11 cellular contexts compared by ENCODE assay signal in the genomic region with DNA sequence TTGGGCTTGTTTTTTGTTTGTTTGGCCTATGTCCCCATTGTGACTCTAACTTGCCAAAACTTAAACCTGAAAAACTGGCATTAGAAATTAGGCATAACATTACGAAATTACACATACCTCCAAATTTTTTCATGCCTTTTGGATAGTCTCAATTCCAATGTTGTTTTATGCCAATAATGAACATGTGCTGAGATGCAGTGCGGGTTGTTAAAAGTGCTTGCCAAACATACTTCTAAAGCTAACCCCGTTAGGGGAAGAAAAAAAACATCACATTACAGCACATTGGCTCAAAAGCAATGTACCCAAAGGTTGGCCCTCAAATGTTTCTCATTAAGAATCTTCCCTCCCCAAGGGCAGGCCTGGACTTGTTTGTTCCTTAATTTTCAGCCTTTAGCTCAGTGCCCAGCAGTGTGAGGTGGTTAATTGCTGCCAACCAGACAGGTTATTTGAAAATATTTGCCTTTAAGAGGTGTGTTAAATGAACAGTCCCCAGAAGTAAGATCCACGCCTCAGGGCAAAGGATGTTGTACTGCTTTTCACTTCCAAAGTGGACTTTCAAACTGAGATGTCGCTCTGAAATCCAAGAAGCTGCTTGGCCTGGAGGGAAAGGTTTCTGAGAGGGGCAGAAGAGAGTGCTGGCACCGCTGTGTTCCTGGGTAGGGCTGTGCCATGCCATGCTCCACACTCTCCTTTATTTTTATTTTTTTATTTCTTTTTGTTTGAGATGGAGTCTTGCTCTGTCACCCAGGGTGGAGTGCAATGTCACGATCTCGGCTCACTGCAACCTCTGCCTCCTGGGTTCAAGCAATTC. TPM values are rescaled to one million over a fixed set of nuclear protein-coding genes. Genes with fewer than 3 reads are reported as not detected.
DNase-seq lines count a peak whose midpoint lies in the region; ATAC-seq and TF ChIP-seq lines count a peak whose summit lies in the region.
"Had no signal": no experiment of that assay in that cellular context is flagged by ENCODE, and none has a peak within 500 bp of the region (broad histone marks: within the 10 kb centered on the region; RNA-seq: fewer than 3 reads in every experiment).

No MANE protein-coding gene starts in this region.

- no peak for TF ChIP-seq EP300 in esophagus muscularis mucosa (IDR thresholded peaks at IDR 0.05)

- H3K4me3 Mint-ChIP-seq in osteocyte (ENCODE audit: unreplicated experiment): peak overlapping the region; percentile 18
- H3K4me3 Mint-ChIP-seq: activated CD4-positive, alpha-beta memory T cell treated with anti-CD3 and anti-CD28 coated beads, Interleukin-2, amount 10 ng/mL, durations not matched to agents 7 days and 5 days had no signal

- no peak overlapping the region for H3K4me3 ChIP-seq in esophagus muscularis mucosa
- H3K4me3 ChIP-seq: cardiac muscle cell, ovary had no signal

- DNase-seq in ELF-1 (ENCODE audit: low read depth, low spot score): peak; percentile 42
- DNase-seq in NCI-H69 (lab: John Stamatoyannopoulos, UW): peak; percentile 98
- no peak for DNase-seq in esophagus muscularis mucosa (ENCODE audit: extremely low spot score)
- DNase-seq in osteocyte (ENCODE audit: extremely low spot score, unreplicated experiment): no peak
- DNase-seq in activated effector memory CD4-positive, alpha-beta T cell treated with Interleukin-2 at 50 U/mL for 16 hours: no peak
- DNase-seq: activated CD4-positive, alpha-beta memory T cell treated with anti-CD3 and anti-CD28 coated beads, Interleukin-2, amount 10 ng/mL, durations not matched to agents 7 days and 5 days had no signal

- no peaks in the 10 kb centered on the region for H3K27me3 Mint-ChIP-seq in osteocyte (ENCODE audit: unreplicated experiment)

- H3K27me3 ChIP-seq in esophagus muscularis mucosa: no peaks in the 10 kb centered on the region
- H3K27me3 ChIP-seq: cardiac muscle cell, ovary had no signal

- H3K27ac ChIP-seq in esophagus muscularis mucosa (replicated peaks in 1 of 4): peak overlapping the region; percentile 2 to 62 (median 42)
- H3K27ac ChIP-seq: cardiac muscle cell had no signal

- H3K4me1 ChIP-seq in esophagus muscularis mucosa: peaks cover 0 to 19% (median 6%) of the 10 kb centered on the region in 4 donors

- peaks cover 0 to 6% (median 0%) of the 10 kb centered on the region in 4 donors for H3K9me3 ChIP-seq in esophagus muscularis mucosa
- H3K9me3 ChIP-seq: ovary had no signal

- peaks cover 2% of the 10 kb centered on the region for H3K36me3 Mint-ChIP-seq in osteocyte (ENCODE audit: unreplicated experiment)

- H3K9me3 Mint-ChIP-seq in osteocyte (ENCODE audit: unreplicated experiment): peaks cover 9% of the 10 kb centered on the region
- H3K9me3 Mint-ChIP-seq: activated CD4-positive, alpha-beta memory T cell treated with anti-CD3 and anti-CD28 coated beads, Interleukin-2, amount 10 ng/mL, durations not matched to agents 7 days and 5 days had no signal

- intact Hi-C loops in esophagus muscularis mucosa (cut with DNase I): no loop called here

- peak overlapping the region; percentile 72 for H3K27ac Mint-ChIP-seq in osteocyte (ENCODE audit: unreplicated experiment)
- H3K27ac Mint-ChIP-seq: activated CD4-positive, alpha-beta memory T cell treated with anti-CD3 and anti-CD28 coated beads, Interleukin-2, amount 10 ng/mL, durations not matched to agents 7 days and 5 days had no signal

- no peaks in the 10 kb centered on the region for H3K36me3 ChIP-seq in esophagus muscularis mucosa
- H3K36me3 ChIP-seq: cardiac muscle cell, ovary had no signal

- WGBS in esophagus muscularis mucosa: 86% methylated on average over 8 of the region's 8 CpGs

- H3K4me1 Mint-ChIP-seq in osteocyte (ENCODE audit: unreplicated experiment): peaks cover 52% of the 10 kb centered on the region
- H3K4me1 Mint-ChIP-seq: activated CD4-positive, alpha-beta memory T cell treated with anti-CD3 and anti-CD28 coated beads, Interleukin-2, amount 10 ng/mL, durations not matched to agents 7 days and 5 days had no signal

- no peak for TF ChIP-seq POLR2A in esophagus muscularis mucosa (IDR thresholded peaks at IDR 0.05; ENCODE audit: low read depth)

- ATAC-seq in HG02852 (IDR thresholded peaks at IDR 0.05; ENCODE audit: unreplicated experiment) (no peak), GM18858 (IDR thresholded peaks at IDR 0.05; ENCODE audit: unreplicated experiment) (no peak), HG03045 (IDR thresholded peaks at IDR 0.05; ENCODE audit: unreplicated experiment) (no peak)

- no peak for TF ChIP-seq CTCF in esophagus muscularis mucosa (IDR thresholded peaks at IDR 0.05)
- no peak for TF ChIP-seq CTCF in osteocyte (IDR thresholded peaks at IDR 0.05)

RNA-seq across cellular contexts. Expression of gene FBLN1, which starts 32.9 kb away (rescaled TPM):
- total RNA-seq in esophagus muscularis mucosa (100 to 1,000 TPM; 355 to 534 (median 417) TPM), osteocyte (211 and 240 TPM in 2 replicates)
- total RNA-seq: activated CD4-positive, alpha-beta memory T cell treated with anti-CD3 and anti-CD28 coated beads, Interleukin-2, amount 10 ng/mL, durations not matched to agents 7 days and 5 days had no signal

RNA-seq across cellular contexts. Expression of gene RIBC2, which starts 56.3 kb away (rescaled TPM):
- total RNA-seq in esophagus muscularis mucosa (not detected), osteocyte (0.56 and 0.68 TPM in 2 replicates)

RNA-seq across cellular contexts. Expression of gene SMC1B, which starts 56.4 kb away (rescaled TPM):
- total RNA-seq in esophagus muscularis mucosa (under 1 TPM in 1 of 4 donors, not detected in 3; 0.13 TPM), osteocyte (not detected in 2 replicates)

Comparison
In these comparisons a context has a peak if more than half of its experiments do, and no peak if none do; other contexts are left out.
1. DNase-seq: peak in ELF-1 (single experiment) and NCI-H69 (single experiment); none in esophagus muscularis mucosa (single experiment), osteocyte (single experiment) and activated effector memory CD4-positive, alpha-beta T cell treated with Interleukin-2 at 50 U/mL for 16 hours (single experiment).